Comparison of ENCODE assay signal across 8 cellular contexts in genomic region chr1:6185635-6186382, GRCh38. TPM values are rescaled to one million over a fixed set of nuclear protein-coding genes. Genes with fewer than 3 reads are reported as not detected.
A peak's percentile ranks its signal among the peaks of the same experiment; 100 is the strongest.
DNase-seq lines count a peak whose midpoint lies in the region; ATAC-seq and TF ChIP-seq lines count a peak whose summit lies in the region.

No MANE protein-coding gene starts in this region.

- POLR2A ChIA-PET in A673 (lab: Charles Lee; ENCODE audit: low non-redundant PET), result no interaction called here

- no TSS peak for BruUV-seq in A673 (replicated peaks; lab: Mats Ljungman, UMichigan)

- no peaks in the 10 kb centered on the region for H3K9me3 ChIP-seq in A673 (ENCODE audit: low read depth, low read length, poor library complexity, severe bottlenecking)

- intact Hi-C loops in A673 (cut with micrococcal nuclease; ENCODE audit: unreplicated experiment), result no loop called here

- TF ChIP-seq CTCF in A673 (conservative IDR thresholded peaks at IDR 0.05; ENCODE audit: low read depth, low read length) (peak; percentile 76), GM06990 (IDR thresholded peaks at IDR 0.05; ENCODE audit: insufficient read depth, low read length, poor library complexity, severe bottlenecking) (peak; percentile 54)

- peaks cover 8% of the 10 kb centered on the region for H3K27me3 ChIP-seq in A673 (replicated peaks; ENCODE audit: insufficient read depth, low read depth, low read length, poor library complexity)
- no peaks in the 10 kb centered on the region for H3K27me3 ChIP-seq in GM06990 (replicated peaks; ENCODE audit: control insufficient read depth, insufficient read depth, low read length)

- no peak overlapping the region for H3K27ac ChIP-seq in A673 (ENCODE audit: low read depth, low read length, poor library complexity, severe bottlenecking)

- H3K4me3 ChIP-seq in A673 (ENCODE audit: low read depth, low read length, poor library complexity, severe bottlenecking), result no peak overlapping the region
- no peak overlapping the region for H3K4me3 ChIP-seq in GM06990 (replicated peaks; ENCODE audit: low read depth, low read length)

- no peak for ATAC-seq in GM21381 (IDR thresholded peaks at IDR 0.05; ENCODE audit: unreplicated experiment)

- CTCF ChIA-PET in A673 (lab: Charles Lee), result interaction anchor here (0.6 to 1.4 kb wide), 5 partner anchors 20 to 192 kb away, joined by 3 to 9 read pairs (median 4); partner anchors contain the start of gene RNF207

- H3K36me3 ChIP-seq in A673 (ENCODE audit: insufficient read depth, low read length, poor library complexity, severe bottlenecking) (peaks cover 54% of the 10 kb centered on the region), GM06990 (ENCODE audit: control insufficient read depth, insufficient read depth, low read length) (peaks cover 12% of the 10 kb centered on the region)

- peak; percentile 71 for DNase-seq in A673 (ENCODE audit: low spot score)
- DNase-seq in GM06990 (ENCODE audit: extremely low read depth, insufficient read length), result no peak
- DNase-seq in RKO (ENCODE audit: low spot score), result peak; percentile 44
- peak; percentile 45 for DNase-seq in fibroblast of peridontal ligament (ENCODE audit: extremely low read depth)
- no peak for DNase-seq in cortex of kidney (lab: John Stamatoyannopoulos, UW)
- DNase-seq in cerebellar nuclear complex (lab: John Stamatoyannopoulos, UW), result no peak
- DNase-seq in HPDE6-E6E7 (ENCODE audit: extremely low spot score), result no peak

- H3K4me1 ChIP-seq in A673 (ENCODE audit: insufficient read depth, low read length, poor library complexity, severe bottlenecking), result peaks cover 8% of the 10 kb centered on the region

RNA-seq across cellular contexts. Expression of gene CHD5, which starts 5.7 kb away (rescaled TPM):
- total RNA-seq in A673 (2021), result 0.22 and 0.58 TPM in 2 replicates

RNA-seq across cellular contexts. Expression of gene RPL22, which starts 13.6 kb away (rescaled TPM):
- 436 and 494 TPM in 2 replicates for total RNA-seq in A673 (2021)

RNA-seq across cellular contexts. Expression of gene RNF207, which starts 20.1 kb away (rescaled TPM):
- 6.4 and 12.5 TPM in 2 replicates for total RNA-seq in A673 (2021)

RNA-seq across cellular contexts. Expression of gene ICMT, which starts 50.0 kb away (rescaled TPM):
- 94.5 and 104 TPM in 2 replicates for total RNA-seq in A673 (2021)

RNA-seq across cellular contexts. Expression of gene HES3, which starts 58.2 kb away (rescaled TPM):
- not detected in 2 replicates for total RNA-seq in A673 (2021)

Comparison
In these comparisons a context has a peak if more than half of its experiments do, and no peak if none do; other contexts are left out.
1. DNase-seq: peak in A673 (single experiment), RKO (single experiment) and fibroblast of peridontal ligament (single experiment); none in GM06990 (single experiment), cortex of kidney (single experiment), cerebellar nuclear complex (0 of 2) and HPDE6-E6E7 (single experiment).